ENCODE assay signal across 1 cellular context in genomic region chr4:8247047-8247930, GRCh38.
A peak's percentile ranks its signal among the peaks of the same experiment; 100 is the strongest.
TF ChIP-seq lines count a peak whose summit lies in the region.

No MANE protein-coding gene starts in this region.

TF ChIP-seq in HepG2, 621 proteins besides CTCF, POLR2A, EP300 and RAD21 (continued from another document and continues in another):
- TF ChIP-seq ARHGAP35 (CRISPR knock-in tag; IDR thresholded peaks at IDR 0.05; ENCODE audit: borderline replicate concordance) (no peak), ARNTL (CRISPR knock-in tag; IDR thresholded peaks at IDR 0.05) (no peak), ZNF878 (CRISPR knock-in tag; IDR thresholded peaks at IDR 0.05) (no peak), ETV5 (CRISPR knock-in tag; IDR thresholded peaks at IDR 0.05; ENCODE audit: borderline replicate concordance) (peak; percentile 78), XRCC5 (optimal IDR thresholded peaks at IDR 0.05; ENCODE audit: low read length) (peak; percentile 36), ZNF678 (CRISPR knock-in tag; IDR thresholded peaks at IDR 0.05) (no peak), THAP11 (CRISPR knock-in tag; IDR thresholded peaks at IDR 0.05) (no peak), SALL1 (CRISPR knock-in tag; IDR thresholded peaks at IDR 0.05) (peak; percentile 21; the same call in 1 of the 2 replicates), FOXA1 (IDR thresholded peaks at IDR 0.05) (no peak), FOXA1 (CRISPR knock-in tag; IDR thresholded peaks at IDR 0.05) (peak; percentile 34; the same call in 1 of the 2 replicates), ZNF234 (CRISPR knock-in tag; conservative IDR thresholded peaks at IDR 0.05) (no peak), KAT8 (CRISPR knock-in tag; IDR thresholded peaks at IDR 0.05) (peak; percentile 46; the same call in 1 of the 2 replicates), ZNF337 (CRISPR knock-in tag; IDR thresholded peaks at IDR 0.05; ENCODE audit: borderline replicate concordance, low read depth) (no peak), BCL6 (CRISPR knock-in tag; IDR thresholded peaks at IDR 0.05) (peak; percentile 89), ZNF883 (CRISPR knock-in tag; IDR thresholded peaks at IDR 0.05; ENCODE audit: not compliant biosample characterization) (no peak), ZNF512B (CRISPR knock-in tag; IDR thresholded peaks at IDR 0.05; ENCODE audit: borderline replicate concordance) (no peak), SIX1 (CRISPR knock-in tag; IDR thresholded peaks at IDR 0.05; ENCODE audit: borderline replicate concordance) (no peak), TOPORS (CRISPR knock-in tag; IDR thresholded peaks at IDR 0.05) (no peak), ASH2L (IDR thresholded peaks at IDR 0.05; ENCODE audit: insufficient read length, low read depth, low read length) (no peak), DMTF1 (CRISPR knock-in tag; IDR thresholded peaks at IDR 0.05) (no peak), ZNF335 (CRISPR knock-in tag; IDR thresholded peaks at IDR 0.05) (0 out of 2 replicates have a peak, but pooled peaks have one; percentile 22), PAX8 (CRISPR knock-in tag; IDR thresholded peaks at IDR 0.05; ENCODE audit: borderline replicate concordance) (no peak), ZNF740 (CRISPR knock-in tag; IDR thresholded peaks at IDR 0.05) (no peak), ATM (IDR thresholded peaks at IDR 0.05; ENCODE audit: borderline replicate concordance) (no peak), NR3C1 (CRISPR knock-in tag; IDR thresholded peaks at IDR 0.05) (no peak), ZNF660 (CRISPR knock-in tag; IDR thresholded peaks at IDR 0.05; ENCODE audit: borderline replicate concordance, low read depth) (no peak), TAF1 (CRISPR knock-in tag; IDR thresholded peaks at IDR 0.05) (no peak), ZBTB38 (CRISPR knock-in tag; IDR thresholded peaks at IDR 0.05) (no peak), BRCA1 (CRISPR knock-in tag; IDR thresholded peaks at IDR 0.05) (no peak), RAD51 (IDR thresholded peaks at IDR 0.05; ENCODE audit: borderline replicate concordance) (no peak), KMT2A (CRISPR knock-in tag; IDR thresholded peaks at IDR 0.05) (no peak), ELF1 (CRISPR knock-in tag; IDR thresholded peaks at IDR 0.05) (0 out of 2 replicates have a peak, but pooled peaks have one; percentile 32), NFE2 (CRISPR knock-in tag; IDR thresholded peaks at IDR 0.05) (no peak), ZNF274 (CRISPR knock-in tag; IDR thresholded peaks at IDR 0.05) (no peak), ZNF253 (CRISPR knock-in tag; IDR thresholded peaks at IDR 0.05; ENCODE audit: borderline replicate concordance) (peak; percentile 23; the same call in 1 of the 2 replicates), NFYB (CRISPR knock-in tag; IDR thresholded peaks at IDR 0.05) (no peak), ATF7-NPFF (CRISPR knock-in tag; IDR thresholded peaks at IDR 0.05; ENCODE audit: low read depth) (no peak), AGO1 (IDR thresholded peaks at IDR 0.05; ENCODE audit: low read depth, low read length, poor library complexity, severe bottlenecking) (no peak), ARNT2 (CRISPR knock-in tag; IDR thresholded peaks at IDR 0.05; ENCODE audit: low read depth) (no peak), ZNF382 (CRISPR knock-in tag; IDR thresholded peaks at IDR 0.05; ENCODE audit: borderline replicate concordance) (no peak), ZSCAN25 (CRISPR knock-in tag; IDR thresholded peaks at IDR 0.05) (no peak), BCL3 (CRISPR knock-in tag; IDR thresholded peaks at IDR 0.05) (no peak)
- TF ChIP-seq, protein P1, sequence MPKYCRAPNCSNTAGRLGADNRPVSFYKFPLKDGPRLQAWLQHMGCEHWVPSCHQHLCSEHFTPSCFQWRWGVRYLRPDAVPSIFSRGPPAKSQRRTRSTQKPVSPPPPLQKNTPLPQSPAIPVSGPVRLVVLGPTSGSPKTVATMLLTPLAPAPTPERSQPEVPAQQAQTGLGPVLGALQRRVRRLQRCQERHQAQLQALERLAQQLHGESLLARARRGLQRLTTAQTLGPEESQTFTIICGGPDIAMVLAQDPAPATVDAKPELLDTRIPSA (CRISPR knock-in tag; IDR thresholded peaks at IDR 0.05; ENCODE audit: borderline replicate concordance) = no peak
- TF ChIP-seq, protein P2, sequence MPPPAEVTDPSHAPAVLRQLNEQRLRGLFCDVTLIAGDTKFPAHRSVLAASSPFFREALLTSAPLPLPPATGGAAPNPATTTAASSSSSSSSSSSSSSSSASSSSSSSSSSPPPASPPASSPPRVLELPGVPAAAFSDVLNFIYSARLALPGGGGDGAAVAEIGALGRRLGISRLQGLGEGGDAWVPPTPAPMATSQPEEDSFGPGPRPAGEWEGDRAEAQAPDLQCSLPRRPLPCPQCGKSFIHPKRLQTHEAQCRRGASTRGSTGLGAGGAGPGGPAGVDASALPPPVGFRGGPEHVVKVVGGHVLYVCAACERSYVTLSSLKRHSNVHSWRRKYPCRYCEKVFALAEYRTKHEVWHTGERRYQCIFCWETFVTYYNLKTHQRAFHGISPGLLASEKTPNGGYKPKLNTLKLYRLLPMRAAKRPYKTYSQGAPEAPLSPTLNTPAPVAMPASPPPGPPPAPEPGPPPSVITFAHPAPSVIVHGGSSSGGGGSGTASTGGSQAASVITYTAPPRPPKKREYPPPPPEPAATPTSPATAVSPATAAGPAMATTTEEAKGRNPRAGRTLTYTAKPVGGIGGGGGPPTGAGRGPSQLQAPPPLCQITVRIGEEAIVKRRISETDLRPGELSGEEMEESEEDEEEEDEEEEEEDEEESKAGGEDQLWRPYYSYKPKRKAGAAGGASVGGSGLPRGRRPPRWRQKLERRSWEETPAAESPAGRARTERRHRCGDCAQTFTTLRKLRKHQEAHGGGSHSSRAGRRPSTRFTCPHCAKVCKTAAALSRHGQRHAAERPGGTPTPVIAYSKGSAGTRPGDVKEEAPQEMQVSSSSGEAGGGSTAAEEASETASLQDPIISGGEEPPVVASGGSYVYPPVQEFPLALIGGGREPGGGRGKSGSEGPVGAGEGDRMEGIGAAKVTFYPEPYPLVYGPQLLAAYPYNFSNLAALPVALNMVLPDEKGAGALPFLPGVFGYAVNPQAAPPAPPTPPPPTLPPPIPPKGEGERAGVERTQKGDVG (CRISPR knock-in tag; IDR thresholded peaks at IDR 0.05; ENCODE audit: borderline replicate concordance) = no peak
- TF ChIP-seq, protein P3, sequence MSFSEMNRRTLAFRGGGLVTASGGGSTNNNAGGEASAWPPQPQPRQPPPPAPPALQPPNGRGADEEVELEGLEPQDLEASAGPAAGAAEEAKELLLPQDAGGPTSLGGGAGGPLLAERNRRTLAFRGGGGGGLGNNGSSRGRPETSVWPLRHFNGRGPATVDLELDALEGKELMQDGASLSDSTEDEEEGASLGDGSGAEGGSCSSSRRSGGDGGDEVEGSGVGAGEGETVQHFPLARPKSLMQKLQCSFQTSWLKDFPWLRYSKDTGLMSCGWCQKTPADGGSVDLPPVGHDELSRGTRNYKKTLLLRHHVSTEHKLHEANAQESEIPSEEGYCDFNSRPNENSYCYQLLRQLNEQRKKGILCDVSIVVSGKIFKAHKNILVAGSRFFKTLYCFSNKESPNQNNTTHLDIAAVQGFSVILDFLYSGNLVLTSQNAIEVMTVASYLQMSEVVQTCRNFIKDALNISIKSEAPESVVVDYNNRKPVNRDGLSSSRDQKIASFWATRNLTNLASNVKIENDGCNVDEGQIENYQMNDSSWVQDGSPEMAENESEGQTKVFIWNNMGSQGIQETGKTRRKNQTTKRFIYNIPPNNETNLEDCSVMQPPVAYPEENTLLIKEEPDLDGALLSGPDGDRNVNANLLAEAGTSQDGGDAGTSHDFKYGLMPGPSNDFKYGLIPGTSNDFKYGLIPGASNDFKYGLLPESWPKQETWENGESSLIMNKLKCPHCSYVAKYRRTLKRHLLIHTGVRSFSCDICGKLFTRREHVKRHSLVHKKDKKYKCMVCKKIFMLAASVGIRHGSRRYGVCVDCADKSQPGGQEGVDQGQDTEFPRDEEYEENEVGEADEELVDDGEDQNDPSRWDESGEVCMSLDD (CRISPR knock-in tag; IDR thresholded peaks at IDR 0.05; ENCODE audit: borderline replicate concordance) = no peak
- TF ChIP-seq, protein P4, sequence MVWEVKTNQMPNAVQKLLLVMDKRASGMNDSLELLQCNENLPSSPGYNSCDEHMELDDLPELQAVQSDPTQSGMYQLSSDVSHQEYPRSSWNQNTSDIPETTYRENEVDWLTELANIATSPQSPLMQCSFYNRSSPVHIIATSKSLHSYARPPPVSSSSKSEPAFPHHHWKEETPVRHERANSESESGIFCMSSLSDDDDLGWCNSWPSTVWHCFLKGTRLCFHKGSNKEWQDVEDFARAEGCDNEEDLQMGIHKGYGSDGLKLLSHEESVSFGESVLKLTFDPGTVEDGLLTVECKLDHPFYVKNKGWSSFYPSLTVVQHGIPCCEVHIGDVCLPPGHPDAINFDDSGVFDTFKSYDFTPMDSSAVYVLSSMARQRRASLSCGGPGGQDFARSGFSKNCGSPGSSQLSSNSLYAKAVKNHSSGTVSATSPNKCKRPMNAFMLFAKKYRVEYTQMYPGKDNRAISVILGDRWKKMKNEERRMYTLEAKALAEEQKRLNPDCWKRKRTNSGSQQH (CRISPR knock-in tag; IDR thresholded peaks at IDR 0.05; ENCODE audit: low read depth) = no peak
- TF ChIP-seq, protein P5, sequence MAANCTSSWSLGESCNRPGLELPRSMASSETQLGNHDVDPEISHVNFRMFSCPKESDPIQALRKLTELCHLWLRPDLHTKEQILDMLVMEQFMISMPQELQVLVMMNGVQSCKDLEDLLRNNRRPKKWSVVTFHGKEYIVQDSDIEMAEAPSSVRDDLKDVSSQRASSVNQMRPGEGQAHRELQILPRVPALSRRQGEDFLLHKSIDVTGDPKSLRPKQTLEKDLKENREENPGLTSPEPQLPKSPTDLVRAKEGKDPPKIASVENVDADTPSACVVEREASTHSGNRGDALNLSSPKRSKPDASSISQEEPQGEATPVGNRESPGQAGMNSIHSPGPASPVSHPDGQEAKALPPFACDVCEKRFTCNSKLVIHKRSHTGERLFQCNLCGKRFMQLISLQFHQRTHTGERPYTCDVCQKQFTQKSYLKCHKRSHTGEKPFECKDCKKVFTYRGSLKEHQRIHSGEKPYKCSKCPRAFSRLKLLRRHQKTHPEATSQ (CRISPR knock-in tag; IDR thresholded peaks at IDR 0.05; ENCODE audit: borderline replicate concordance) = no peak
- TF ChIP-seq, protein P6, sequence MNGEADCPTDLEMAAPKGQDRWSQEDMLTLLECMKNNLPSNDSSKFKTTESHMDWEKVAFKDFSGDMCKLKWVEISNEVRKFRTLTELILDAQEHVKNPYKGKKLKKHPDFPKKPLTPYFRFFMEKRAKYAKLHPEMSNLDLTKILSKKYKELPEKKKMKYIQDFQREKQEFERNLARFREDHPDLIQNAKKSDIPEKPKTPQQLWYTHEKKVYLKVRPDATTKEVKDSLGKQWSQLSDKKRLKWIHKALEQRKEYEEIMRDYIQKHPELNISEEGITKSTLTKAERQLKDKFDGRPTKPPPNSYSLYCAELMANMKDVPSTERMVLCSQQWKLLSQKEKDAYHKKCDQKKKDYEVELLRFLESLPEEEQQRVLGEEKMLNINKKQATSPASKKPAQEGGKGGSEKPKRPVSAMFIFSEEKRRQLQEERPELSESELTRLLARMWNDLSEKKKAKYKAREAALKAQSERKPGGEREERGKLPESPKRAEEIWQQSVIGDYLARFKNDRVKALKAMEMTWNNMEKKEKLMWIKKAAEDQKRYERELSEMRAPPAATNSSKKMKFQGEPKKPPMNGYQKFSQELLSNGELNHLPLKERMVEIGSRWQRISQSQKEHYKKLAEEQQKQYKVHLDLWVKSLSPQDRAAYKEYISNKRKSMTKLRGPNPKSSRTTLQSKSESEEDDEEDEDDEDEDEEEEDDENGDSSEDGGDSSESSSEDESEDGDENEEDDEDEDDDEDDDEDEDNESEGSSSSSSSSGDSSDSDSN (CRISPR knock-in tag; IDR thresholded peaks at IDR 0.05) = peak; percentile 58
